In the genomic region with DNA sequence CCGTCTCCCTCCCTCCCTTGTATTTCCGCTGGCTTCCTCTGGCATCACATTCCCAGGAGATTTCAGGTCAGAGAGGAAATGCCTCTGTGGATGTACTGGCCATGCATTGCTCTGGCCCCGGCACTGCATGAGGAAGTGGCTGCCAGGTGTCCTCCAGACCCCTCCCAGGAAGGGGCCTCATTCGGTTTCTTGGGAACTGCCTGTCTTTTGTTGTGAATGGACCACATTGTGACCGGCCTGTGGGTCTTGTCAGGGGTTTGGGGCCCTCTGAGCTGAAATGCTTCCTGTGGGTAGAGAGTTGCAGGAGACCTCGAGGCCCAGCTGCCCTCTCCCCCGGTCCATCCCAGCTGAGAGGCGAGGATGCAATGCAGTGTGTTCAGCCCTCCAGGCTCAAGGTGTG, we compare ENCODE assay signal across 1 cellular context.
A peak's percentile ranks its signal among the peaks of the same experiment; 100 is the strongest.
TF ChIP-seq lines count a peak whose summit lies in the region.

No MANE protein-coding gene starts in this region.

TF ChIP-seq in K562, 482 proteins besides CTCF, POLR2A, EP300 and RAD21:
- peak; percentile 16; the same call in 1 of the 2 replicates for TF ChIP-seq SPI1 (IDR thresholded peaks at IDR 0.05; ENCODE audit: borderline replicate concordance, low read depth, low read length)
- TF ChIP-seq HDAC6 (IDR thresholded peaks at IDR 0.05; ENCODE audit: low read depth, low read length): no peak
- TF ChIP-seq ZNF324 (CRISPR knock-in tag; IDR thresholded peaks at IDR 0.05): no peak
